In the genomic region with DNA sequence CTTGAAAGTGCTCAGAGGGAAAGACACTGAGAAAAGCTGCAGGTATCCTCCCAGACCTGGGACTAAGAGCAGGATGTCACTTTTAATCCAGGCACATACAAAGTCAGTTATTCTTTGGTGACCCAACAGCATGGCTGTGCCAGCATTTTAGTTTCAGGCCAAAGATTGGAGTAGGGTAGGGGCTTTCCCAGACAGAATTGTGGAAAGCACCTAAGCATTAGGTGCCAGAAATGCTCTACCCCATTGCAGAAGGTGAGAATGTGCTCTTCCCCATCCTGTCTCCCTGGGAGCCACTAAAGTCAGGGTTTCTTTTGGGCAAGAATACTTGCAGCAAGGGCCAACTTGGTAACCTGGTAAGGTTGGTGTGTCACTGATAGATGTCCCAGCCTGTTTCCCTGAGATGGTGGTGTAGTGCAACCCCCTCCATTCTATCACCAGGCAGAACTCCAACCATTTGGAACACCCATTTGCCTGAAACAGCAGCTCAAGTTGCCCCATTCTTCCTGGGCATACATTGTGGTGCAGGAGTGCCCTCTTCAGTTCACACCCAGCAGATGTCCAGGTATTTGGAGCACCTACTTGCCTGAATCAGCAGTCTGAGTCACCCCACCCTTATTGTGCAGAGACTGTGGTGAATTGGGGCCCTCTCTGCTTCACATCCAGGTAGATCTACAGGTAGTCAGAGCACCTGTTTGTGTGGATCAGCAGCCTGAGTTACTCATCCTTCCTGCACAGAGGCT, we compare ENCODE assay signal across 14 cellular contexts.
DNase-seq lines count a peak whose midpoint lies in the region; ATAC-seq and TF ChIP-seq lines count a peak whose summit lies in the region.
"Had no signal": no experiment of that assay in that cellular context is flagged by ENCODE, and none has a peak within 500 bp of the region (broad histone marks: within the 10 kb centered on the region; RNA-seq: fewer than 3 reads in every experiment).

No MANE protein-coding gene starts in this region.

- DNase-seq in NB4 (ENCODE audit: low read depth), result peak; percentile 3
- DNase-seq in stimulated activated naive B cell treated with anti-CD40 and anti-IgM and Interleukin-4, amounts not matched to agents 10 μg/mL and 1 μg/mL and 100 μg/mL, for 72 hours, result no peak
- no peak for DNase-seq in activated CD8-positive, alpha-beta memory T cell treated with anti-CD3 and anti-CD28 coated beads, Interleukin-2, amount 50 U/mL, for 4 hours
- DNase-seq: COR-L47, DMS153, NCI-H187, NCI-H526 treated with DMSO at 0.1 percent for 48 hours, PC-3 had no signal

- peaks cover 0 to 5% of the 10 kb centered on the region in 2 donors for H3K4me1 Mint-ChIP-seq in stimulated activated naive B cell treated with anti-CD40 and anti-IgM and Interleukin-4, amounts not matched to agents 10 μg/mL and 1 μg/mL and 100 μg/mL, for 72 hours
- no peaks in the 10 kb centered on the region for H3K4me1 Mint-ChIP-seq in activated T-helper 17 cell treated with anti-CD3 and anti-CD28 coated beads, Interleukin-2, amount 50 U/mL, for 72 hours
- H3K4me1 Mint-ChIP-seq: IgD-negative memory B cell had no signal

- H3K9me3 Mint-ChIP-seq in stimulated activated naive B cell treated with anti-CD40 and anti-IgM and Interleukin-4, amounts not matched to agents 10 μg/mL and 1 μg/mL and 100 μg/mL, for 72 hours, result peaks cover 9 to 18% of the 10 kb centered on the region in 2 donors
- peaks cover 11% of the 10 kb centered on the region for H3K9me3 Mint-ChIP-seq in activated T-helper 17 cell treated with anti-CD3 and anti-CD28 coated beads, Interleukin-2, amount 50 U/mL, for 72 hours

- H3K4me3 ChIP-seq in NB4 (ENCODE audit: low read depth, low read length), result no peak overlapping the region

- no peaks in the 10 kb centered on the region for H3K27me3 Mint-ChIP-seq in stimulated activated naive B cell treated with anti-CD40 and anti-IgM and Interleukin-4, amounts not matched to agents 10 μg/mL and 1 μg/mL and 100 μg/mL, for 72 hours
- H3K27me3 Mint-ChIP-seq in activated T-helper 17 cell treated with anti-CD3 and anti-CD28 coated beads, Interleukin-2, amount 50 U/mL, for 72 hours, result no peaks in the 10 kb centered on the region
- H3K27me3 Mint-ChIP-seq: IgD-negative memory B cell had no signal

- no peak for TF ChIP-seq POLR2A in NB4 (IDR thresholded peaks at IDR 0.05; ENCODE audit: extremely low read depth, insufficient read length)

- H3K4me3 Mint-ChIP-seq in stimulated activated naive B cell treated with anti-CD40 and anti-IgM and Interleukin-4, amounts not matched to agents 10 μg/mL and 1 μg/mL and 100 μg/mL, for 72 hours, result no peak overlapping the region
- no peak overlapping the region for H3K4me3 Mint-ChIP-seq in activated T-helper 17 cell treated with anti-CD3 and anti-CD28 coated beads, Interleukin-2, amount 50 U/mL, for 72 hours
- H3K4me3 Mint-ChIP-seq: IgD-negative memory B cell had no signal

- no peak for TF ChIP-seq CTCF in NB4 (IDR thresholded peaks at IDR 0.05; ENCODE audit: low read depth, low read length)

- H3K36me3 Mint-ChIP-seq in stimulated activated naive B cell treated with anti-CD40 and anti-IgM and Interleukin-4, amounts not matched to agents 10 μg/mL and 1 μg/mL and 100 μg/mL, for 72 hours, result peaks cover 0 to 6% of the 10 kb centered on the region in 2 donors
- no peaks in the 10 kb centered on the region for H3K36me3 Mint-ChIP-seq in activated T-helper 17 cell treated with anti-CD3 and anti-CD28 coated beads, Interleukin-2, amount 50 U/mL, for 72 hours (ENCODE audit: low read depth)

- H3K27ac Mint-ChIP-seq in stimulated activated naive B cell treated with anti-CD40 and anti-IgM and Interleukin-4, amounts not matched to agents 10 μg/mL and 1 μg/mL and 100 μg/mL, for 72 hours, result no peak overlapping the region
- no peak overlapping the region for H3K27ac Mint-ChIP-seq in activated T-helper 17 cell treated with anti-CD3 and anti-CD28 coated beads, Interleukin-2, amount 50 U/mL, for 72 hours
- H3K27ac Mint-ChIP-seq: IgD-negative memory B cell had no signal

- peak; percentile 56 for ATAC-seq in GM19463 (IDR thresholded peaks at IDR 0.05; ENCODE audit: unreplicated experiment)
- ATAC-seq in esophagus mucosa, result peak; percentile 35
- peak; percentile 53 to 75 for ATAC-seq in stimulated activated naive B cell treated with anti-CD40 and anti-IgM and Interleukin-4, amounts not matched to agents 10 μg/mL and 1 μg/mL and 100 μg/mL, for 72 hours (replicated peaks)
- ATAC-seq in GM18873 (IDR thresholded peaks at IDR 0.05; ENCODE audit: low FRiP score, unreplicated experiment), result no peak
- no peak for ATAC-seq in activated T-helper 17 cell treated with anti-CD3 and anti-CD28 coated beads, Interleukin-2, amount 50 U/mL, for 72 hours (replicated peaks)
- ATAC-seq: HCT116, PC-3 had no signal

Comparison
In these comparisons a context has a peak if more than half of its experiments do, and no peak if none do; other contexts are left out.
1. ATAC-seq: peak in GM19463 (single experiment), esophagus mucosa (single experiment) and stimulated activated naive B cell treated with anti-CD40 and anti-IgM and Interleukin-4, amounts not matched to agents 10 μg/mL and 1 μg/mL and 100 μg/mL, for 72 hours (2 of 2); none in GM18873 (single experiment) and activated T-helper 17 cell treated with anti-CD3 and anti-CD28 coated beads, Interleukin-2, amount 50 U/mL, for 72 hours (single experiment).